Comparison of ENCODE assay signal across 25 cellular contexts in genomic region chr14:20386276-20386855, GRCh38. TPM values are rescaled to one million over a fixed set of nuclear protein-coding genes. Genes with fewer than 3 reads are reported as not detected.
"Had no signal": no experiment of that assay in that cellular context is flagged by ENCODE, and none has a peak within 500 bp of the region (broad histone marks: within the 10 kb centered on the region; RNA-seq: fewer than 3 reads in every experiment).

No MANE protein-coding gene starts in this region.

- H3K9me3 Mint-ChIP-seq: activated naive CD4-positive, alpha-beta T cell treated with anti-CD3 and anti-CD28 coated beads, Interleukin-2, amount 50 U/mL, for 72 hours; activated naive CD8-positive, alpha-beta T cell treated with anti-CD3 and anti-CD28 coated beads, Interleukin-2, amount 50 U/mL, for 24 hours; T-helper 1 cell treated with Interleukin-12 subunit alpha and Interleukin-12 subunit beta and Interleukin-4 antibody, amounts not matched to agents 30 μg/mL and 1 μg/mL, for 36 hours; WTC11 had no signal

- H3K27me3 ChIP-seq: brain microvascular endothelial cell, cardiac muscle cell, SJSA1 had no signal

- H3K27ac ChIP-seq: brain microvascular endothelial cell, cardiac muscle cell, KMS-11, SJSA1 had no signal

- DNase-seq: activated CD4-positive, alpha-beta T cell treated with anti-CD3 and anti-CD28 coated beads for 48 hours; activated CD4-positive, alpha-beta T cell treated with anti-CD3 and anti-CD28 coated beads, Interleukin-2, amount 50 U/mL, for 4 hours; activated CD4-positive, CD25-positive, alpha-beta regulatory T cell treated with anti-CD3 and anti-CD28 coated beads, Interleukin-2, amount 50 U/mL, for 72 hours; activated CD8-positive, alpha-beta memory T cell treated with anti-CD3 and anti-CD28 coated beads, Interleukin-2, amount 50 U/mL, for 48 hours; activated CD8-positive, alpha-beta T cell treated with anti-CD3 and anti-CD28 coated beads, Interleukin-2, amount 10 ng/mL, durations not matched to agents 7 days and 5 days; activated naive CD4-positive, alpha-beta T cell treated with Interleukin-2 at 50 U/mL for 16 hours; activated naive CD8-positive, alpha-beta T cell treated with anti-CD3 and anti-CD28 coated beads, Interleukin-2, amount 50 U/mL, for 24 hours; activated T-cell treated with anti-CD3 and anti-CD28 coated beads, Interleukin-2, amount 50 U/mL, for 1 hour; amygdala; brain microvascular endothelial cell; MV-4-11; NCI-H1092 treated with DMSO at 0.1 percent for 48 hours; NCI-H1436; NCI-H1694 treated with DMSO at 0.1 percent for 48 hours; NCI-H2029 treated with DMSO at 0.1 percent for 48 hours; NCI-H446; NCI-H526; PC-3; SHP77 had no signal

- H3K4me3 ChIP-seq: cardiac muscle cell, SJSA1 had no signal

- H3K4me3 Mint-ChIP-seq: activated CD8-positive, alpha-beta T cell treated with anti-CD3 and anti-CD28 coated beads, Interleukin-2, amount 10 ng/mL, durations not matched to agents 7 days and 5 days; activated naive CD8-positive, alpha-beta T cell treated with anti-CD3 and anti-CD28 coated beads, Interleukin-2, amount 50 U/mL, for 24 hours; T-helper 1 cell treated with Interleukin-12 subunit alpha and Interleukin-12 subunit beta and Interleukin-4 antibody, amounts not matched to agents 30 μg/mL and 1 μg/mL, for 36 hours; WTC11 had no signal

- H3K9me3 ChIP-seq: SJSA1 had no signal

- H3K4me1 ChIP-seq: SJSA1 had no signal

- H3K27me3 Mint-ChIP-seq: activated naive CD8-positive, alpha-beta T cell treated with anti-CD3 and anti-CD28 coated beads, Interleukin-2, amount 50 U/mL, for 24 hours had no signal

- H3K27ac Mint-ChIP-seq: activated CD8-positive, alpha-beta T cell treated with anti-CD3 and anti-CD28 coated beads, Interleukin-2, amount 10 ng/mL, durations not matched to agents 7 days and 5 days; activated naive CD8-positive, alpha-beta T cell treated with anti-CD3 and anti-CD28 coated beads, Interleukin-2, amount 50 U/mL, for 24 hours; T-helper 1 cell treated with Interleukin-12 subunit alpha and Interleukin-12 subunit beta and Interleukin-4 antibody, amounts not matched to agents 30 μg/mL and 1 μg/mL, for 36 hours; WTC11 had no signal

- ATAC-seq: activated CD8-positive, alpha-beta T cell treated with anti-CD3 and anti-CD28 coated beads, Interleukin-2, amount 10 ng/mL, durations not matched to agents 7 days and 5 days; activated naive CD4-positive, alpha-beta T cell treated with anti-CD3 and anti-CD28 coated beads, Interleukin-2, amount 50 U/mL, for 72 hours; activated naive CD8-positive, alpha-beta T cell treated with anti-CD3 and anti-CD28 coated beads, Interleukin-2, amount 50 U/mL, for 24 hours; PC-3; WTC11 had no signal

RNA-seq across cellular contexts. Expression of gene KLHL33, which starts 49.6 kb away (rescaled TPM):
- total RNA-seq: cardiac muscle cell, PC-3, SJSA1 had no signal
